In the genomic region with DNA sequence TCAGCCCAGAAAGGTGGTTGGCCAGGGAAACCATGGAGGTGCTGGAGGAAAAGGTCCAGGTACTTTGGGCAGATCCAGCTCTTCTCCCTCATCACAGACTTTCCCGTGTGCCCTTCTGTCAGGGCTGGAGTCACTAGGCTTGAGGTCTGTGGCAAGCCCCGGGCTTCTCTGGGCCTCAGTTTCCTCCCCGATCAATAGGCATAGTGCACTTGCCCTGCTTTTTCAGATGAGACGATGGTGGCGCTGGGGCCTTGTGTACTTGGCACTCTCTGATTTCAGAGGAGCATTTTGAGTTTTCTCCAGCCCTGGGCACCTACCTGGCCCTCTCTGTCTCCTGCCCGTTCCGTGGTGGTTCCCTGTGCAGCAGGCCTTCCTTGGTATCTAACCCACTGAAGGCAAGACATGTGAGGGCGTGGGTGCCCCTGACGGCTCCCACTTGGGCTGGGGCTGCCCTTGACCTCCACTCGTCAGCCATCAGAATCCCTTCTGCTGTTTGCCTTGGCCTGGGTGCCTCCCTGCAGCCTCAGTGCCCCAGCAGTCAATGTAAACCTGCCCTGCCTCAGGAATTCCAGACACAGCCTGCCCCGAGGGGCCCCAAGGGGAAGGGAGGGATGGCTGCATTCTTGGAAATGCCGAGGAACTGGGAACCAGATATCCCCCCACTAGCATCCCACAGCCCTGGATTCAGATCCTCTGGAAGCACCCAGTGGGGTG, we compare ENCODE assay signal across 1 cellular context.
TF ChIP-seq lines count a peak whose summit lies in the region.

No MANE protein-coding gene starts in this region.

TF ChIP-seq in GM23338, 12 proteins besides CTCF, POLR2A, EP300 and RAD21 (continued from another document):
- TF ChIP-seq, protein P1, sequence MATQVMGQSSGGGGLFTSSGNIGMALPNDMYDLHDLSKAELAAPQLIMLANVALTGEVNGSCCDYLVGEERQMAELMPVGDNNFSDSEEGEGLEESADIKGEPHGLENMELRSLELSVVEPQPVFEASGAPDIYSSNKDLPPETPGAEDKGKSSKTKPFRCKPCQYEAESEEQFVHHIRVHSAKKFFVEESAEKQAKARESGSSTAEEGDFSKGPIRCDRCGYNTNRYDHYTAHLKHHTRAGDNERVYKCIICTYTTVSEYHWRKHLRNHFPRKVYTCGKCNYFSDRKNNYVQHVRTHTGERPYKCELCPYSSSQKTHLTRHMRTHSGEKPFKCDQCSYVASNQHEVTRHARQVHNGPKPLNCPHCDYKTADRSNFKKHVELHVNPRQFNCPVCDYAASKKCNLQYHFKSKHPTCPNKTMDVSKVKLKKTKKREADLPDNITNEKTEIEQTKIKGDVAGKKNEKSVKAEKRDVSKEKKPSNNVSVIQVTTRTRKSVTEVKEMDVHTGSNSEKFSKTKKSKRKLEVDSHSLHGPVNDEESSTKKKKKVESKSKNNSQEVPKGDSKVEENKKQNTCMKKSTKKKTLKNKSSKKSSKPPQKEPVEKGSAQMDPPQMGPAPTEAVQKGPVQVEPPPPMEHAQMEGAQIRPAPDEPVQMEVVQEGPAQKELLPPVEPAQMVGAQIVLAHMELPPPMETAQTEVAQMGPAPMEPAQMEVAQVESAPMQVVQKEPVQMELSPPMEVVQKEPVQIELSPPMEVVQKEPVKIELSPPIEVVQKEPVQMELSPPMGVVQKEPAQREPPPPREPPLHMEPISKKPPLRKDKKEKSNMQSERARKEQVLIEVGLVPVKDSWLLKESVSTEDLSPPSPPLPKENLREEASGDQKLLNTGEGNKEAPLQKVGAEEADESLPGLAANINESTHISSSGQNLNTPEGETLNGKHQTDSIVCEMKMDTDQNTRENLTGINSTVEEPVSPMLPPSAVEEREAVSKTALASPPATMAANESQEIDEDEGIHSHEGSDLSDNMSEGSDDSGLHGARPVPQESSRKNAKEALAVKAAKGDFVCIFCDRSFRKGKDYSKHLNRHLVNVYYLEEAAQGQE (IDR thresholded peaks at IDR 0.05; ENCODE audit: unreplicated experiment), result no peak
- TF ChIP-seq NANOG (IDR thresholded peaks at IDR 0.05; ENCODE audit: borderline replicate concordance) (no peak), JUNB (IDR thresholded peaks at IDR 0.05; ENCODE audit: unreplicated experiment) (no peak), POLR2AphosphoS5 (IDR thresholded peaks at IDR 0.05; ENCODE audit: low read depth) (no peak), ZNF331 (CRISPR knock-in tag; IDR thresholded peaks at IDR 0.05; ENCODE audit: low read depth) (no peak), ZNF114 (CRISPR knock-in tag; IDR thresholded peaks at IDR 0.05) (no peak)
- TF ChIP-seq, protein P2, sequence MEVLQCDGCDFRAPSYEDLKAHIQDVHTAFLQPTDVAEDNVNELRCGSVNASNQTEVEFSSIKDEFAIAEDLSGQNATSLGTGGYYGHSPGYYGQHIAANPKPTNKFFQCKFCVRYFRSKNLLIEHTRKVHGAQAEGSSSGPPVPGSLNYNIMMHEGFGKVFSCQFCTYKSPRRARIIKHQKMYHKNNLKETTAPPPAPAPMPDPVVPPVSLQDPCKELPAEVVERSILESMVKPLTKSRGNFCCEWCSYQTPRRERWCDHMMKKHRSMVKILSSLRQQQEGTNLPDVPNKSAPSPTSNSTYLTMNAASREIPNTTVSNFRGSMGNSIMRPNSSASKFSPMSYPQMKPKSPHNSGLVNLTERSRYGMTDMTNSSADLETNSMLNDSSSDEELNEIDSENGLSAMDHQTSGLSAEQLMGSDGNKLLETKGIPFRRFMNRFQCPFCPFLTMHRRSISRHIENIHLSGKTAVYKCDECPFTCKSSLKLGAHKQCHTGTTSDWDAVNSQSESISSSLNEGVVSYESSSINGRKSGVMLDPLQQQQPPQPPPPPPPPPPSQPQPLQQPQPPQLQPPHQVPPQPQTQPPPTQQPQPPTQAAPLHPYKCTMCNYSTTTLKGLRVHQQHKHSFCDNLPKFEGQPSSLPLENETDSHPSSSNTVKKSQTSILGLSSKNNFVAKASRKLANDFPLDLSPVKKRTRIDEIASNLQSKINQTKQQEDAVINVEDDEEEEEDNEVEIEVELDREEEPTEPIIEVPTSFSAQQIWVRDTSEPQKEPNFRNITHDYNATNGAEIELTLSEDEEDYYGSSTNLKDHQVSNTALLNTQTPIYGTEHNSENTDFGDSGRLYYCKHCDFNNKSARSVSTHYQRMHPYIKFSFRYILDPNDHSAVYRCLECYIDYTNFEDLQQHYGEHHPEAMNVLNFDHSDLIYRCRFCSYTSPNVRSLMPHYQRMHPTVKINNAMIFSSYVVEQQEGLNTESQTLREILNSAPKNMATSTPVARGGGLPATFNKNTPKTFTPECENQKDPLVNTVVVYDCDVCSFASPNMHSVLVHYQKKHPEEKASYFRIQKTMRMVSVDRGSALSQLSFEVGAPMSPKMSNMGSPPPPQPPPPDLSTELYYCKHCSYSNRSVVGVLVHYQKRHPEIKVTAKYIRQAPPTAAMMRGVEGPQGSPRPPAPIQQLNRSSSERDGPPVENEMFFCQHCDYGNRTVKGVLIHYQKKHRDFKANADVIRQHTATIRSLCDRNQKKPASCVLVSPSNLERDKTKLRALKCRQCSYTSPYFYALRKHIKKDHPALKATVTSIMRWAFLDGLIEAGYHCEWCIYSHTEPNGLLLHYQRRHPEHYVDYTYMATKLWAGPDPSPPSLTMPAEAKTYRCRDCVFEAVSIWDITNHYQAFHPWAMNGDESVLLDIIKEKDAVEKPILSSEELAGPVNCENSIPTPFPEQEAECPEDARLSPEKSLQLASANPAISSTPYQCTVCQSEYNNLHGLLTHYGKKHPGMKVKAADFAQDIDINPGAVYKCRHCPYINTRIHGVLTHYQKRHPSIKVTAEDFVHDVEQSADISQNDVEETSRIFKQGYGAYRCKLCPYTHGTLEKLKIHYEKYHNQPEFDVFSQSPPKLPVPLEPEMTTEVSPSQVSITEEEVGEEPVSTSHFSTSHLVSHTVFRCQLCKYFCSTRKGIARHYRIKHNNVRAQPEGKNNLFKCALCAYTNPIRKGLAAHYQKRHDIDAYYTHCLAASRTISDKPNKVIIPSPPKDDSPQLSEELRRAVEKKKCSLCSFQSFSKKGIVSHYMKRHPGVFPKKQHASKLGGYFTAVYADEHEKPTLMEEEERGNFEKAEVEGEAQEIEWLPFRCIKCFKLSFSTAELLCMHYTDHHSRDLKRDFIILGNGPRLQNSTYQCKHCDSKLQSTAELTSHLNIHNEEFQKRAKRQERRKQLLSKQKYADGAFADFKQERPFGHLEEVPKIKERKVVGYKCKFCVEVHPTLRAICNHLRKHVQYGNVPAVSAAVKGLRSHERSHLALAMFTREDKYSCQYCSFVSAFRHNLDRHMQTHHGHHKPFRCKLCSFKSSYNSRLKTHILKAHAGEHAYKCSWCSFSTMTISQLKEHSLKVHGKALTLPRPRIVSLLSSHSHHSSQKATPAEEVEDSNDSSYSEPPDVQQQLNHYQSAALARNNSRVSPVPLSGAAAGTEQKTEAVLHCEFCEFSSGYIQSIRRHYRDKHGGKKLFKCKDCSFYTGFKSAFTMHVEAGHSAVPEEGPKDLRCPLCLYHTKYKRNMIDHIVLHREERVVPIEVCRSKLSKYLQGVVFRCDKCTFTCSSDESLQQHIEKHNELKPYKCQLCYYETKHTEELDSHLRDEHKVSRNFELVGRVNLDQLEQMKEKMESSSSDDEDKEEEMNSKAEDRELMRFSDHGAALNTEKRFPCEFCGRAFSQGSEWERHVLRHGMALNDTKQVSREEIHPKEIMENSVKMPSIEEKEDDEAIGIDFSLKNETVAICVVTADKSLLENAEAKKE (CRISPR knock-in tag; IDR thresholded peaks at IDR 0.05), result no peak
- TF ChIP-seq, protein P3, sequence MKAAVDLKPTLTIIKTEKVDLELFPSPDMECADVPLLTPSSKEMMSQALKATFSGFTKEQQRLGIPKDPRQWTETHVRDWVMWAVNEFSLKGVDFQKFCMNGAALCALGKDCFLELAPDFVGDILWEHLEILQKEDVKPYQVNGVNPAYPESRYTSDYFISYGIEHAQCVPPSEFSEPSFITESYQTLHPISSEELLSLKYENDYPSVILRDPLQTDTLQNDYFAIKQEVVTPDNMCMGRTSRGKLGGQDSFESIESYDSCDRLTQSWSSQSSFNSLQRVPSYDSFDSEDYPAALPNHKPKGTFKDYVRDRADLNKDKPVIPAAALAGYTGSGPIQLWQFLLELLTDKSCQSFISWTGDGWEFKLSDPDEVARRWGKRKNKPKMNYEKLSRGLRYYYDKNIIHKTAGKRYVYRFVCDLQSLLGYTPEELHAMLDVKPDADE (IDR thresholded peaks at IDR 0.05), result no peak
